In genomic region chr6:47476794-47477496, GRCh38 we compare ENCODE assay signal across 2 cellular contexts.
A peak's percentile ranks its signal among the peaks of the same experiment; 100 is the strongest.
TF ChIP-seq lines count a peak whose summit lies in the region.

No MANE protein-coding gene starts in this region.

TF ChIP-seq in K562, 482 proteins besides CTCF, POLR2A, EP300 and RAD21 (continues in another document):
- TF ChIP-seq CEBPZ (IDR thresholded peaks at IDR 0.05; ENCODE audit: borderline replicate concordance, low read depth, low read length): no peak
- TF ChIP-seq CHCHD3 (CRISPR knock-in tag; IDR thresholded peaks at IDR 0.05): 0 out of 2 replicates have a peak, but pooled peaks have one; percentile 13
- no peak for TF ChIP-seq SMARCE1 (IDR thresholded peaks at IDR 0.05)
- TF ChIP-seq ZBTB40 (IDR thresholded peaks at IDR 0.05): 0 out of 2 replicates have a peak, but pooled peaks have one; percentile 38
- no peak for TF ChIP-seq ZBTB40 (CRISPR knock-in tag; IDR thresholded peaks at IDR 0.05)
- TF ChIP-seq FOSL1 (tag; conservative IDR thresholded peaks at IDR 0.05): peak; percentile 2; the same call in 1 of the 2 replicates
- TF ChIP-seq POLR2AphosphoS5 (IDR thresholded peaks at IDR 0.05; ENCODE audit: control insufficient read depth, insufficient read depth, low read depth, low read length): no peak
- no peak for TF ChIP-seq ETS2 (tag; IDR thresholded peaks at IDR 0.05; ENCODE audit: borderline replicate concordance, poor library complexity, severe bottlenecking)
- no peak for TF ChIP-seq ZNF764 (CRISPR knock-in tag; IDR thresholded peaks at IDR 0.05; ENCODE audit: low read depth)
- no peak; the same call in 1 of the 2 replicates for TF ChIP-seq XRCC5 (IDR thresholded peaks at IDR 0.05; ENCODE audit: low read depth, low read length)
- no peak for TF ChIP-seq ZBTB34 (CRISPR knock-in tag; IDR thresholded peaks at IDR 0.05)

TF ChIP-seq in liver, 16 proteins besides CTCF, POLR2A, EP300 and RAD21 (continued from another document):
- TF ChIP-seq ZBTB33 (IDR thresholded peaks at IDR 0.05) (no peak), SP1 (IDR thresholded peaks at IDR 0.05) (peak; percentile 6), TAF1 (conservative IDR thresholded peaks at IDR 0.05) (no peak), ATF3 (IDR thresholded peaks at IDR 0.05) (no peak)
TF ChIP-seq in liver: peak in this region for 4.
